ENCODE assay signal across 9 cellular contexts in genomic region chr17:65243838-65244237, GRCh38.
DNase-seq lines count a peak whose midpoint lies in the region; TF ChIP-seq lines count a peak whose summit lies in the region.
"Had no signal": no experiment of that assay in that cellular context is flagged by ENCODE, and none has a peak within 500 bp of the region (broad histone marks: within the 10 kb centered on the region; RNA-seq: fewer than 3 reads in every experiment).

No MANE protein-coding gene starts in this region.

- no peak for TF ChIP-seq POLR2A in esophagus muscularis mucosa (IDR thresholded peaks at IDR 0.05; ENCODE audit: low read depth)

- peak overlapping the region; percentile 48 for H2AFZ ChIP-seq in neural progenitor cell (replicated peaks)

- H3K36me3 ChIP-seq in neural progenitor cell (no peaks in the 10 kb centered on the region), esophagus muscularis mucosa (no peaks in the 10 kb centered on the region)

- TF ChIP-seq CTCF in neural progenitor cell (IDR thresholded peaks at IDR 0.05), result no peak
- no peak for TF ChIP-seq CTCF in esophagus muscularis mucosa (IDR thresholded peaks at IDR 0.05)

- no peaks in the 10 kb centered on the region for H3K9me3 ChIP-seq in neural progenitor cell (ENCODE audit: low read depth)
- no peaks in the 10 kb centered on the region for H3K9me3 ChIP-seq in esophagus muscularis mucosa

- H3K27ac ChIP-seq in neural progenitor cell (peak overlapping the region; percentile 36), esophagus muscularis mucosa (replicated peaks in 1 of 4) (no peak overlapping the region)
- H3K27ac ChIP-seq: KMS-11 had no signal

- peak overlapping the region; percentile 48 for H3K4me2 ChIP-seq in neural progenitor cell
- H3K4me2 ChIP-seq: KMS-11 had no signal

- 9% methylated on average over 4 of the region's 4 CpGs for WGBS in esophagus muscularis mucosa

- H3K9me3 Mint-ChIP-seq in neural progenitor cell, result peaks cover 3% of the 10 kb centered on the region

- no peak for TF ChIP-seq EP300 in esophagus muscularis mucosa (IDR thresholded peaks at IDR 0.05)

- H3K4me3 ChIP-seq in neural progenitor cell (no peak overlapping the region), esophagus muscularis mucosa (no peak overlapping the region)

- H3K4me3 Mint-ChIP-seq in neural progenitor cell, result peak overlapping the region; percentile 62

- intact Hi-C loops in esophagus muscularis mucosa (cut with DNase I), result no loop called here

- H3F3A ChIP-seq in neural progenitor cell (ENCODE audit: low read depth), result peaks cover 14% of the 10 kb centered on the region

- H3K4me1 Mint-ChIP-seq in neural progenitor cell, result peaks cover 52% of the 10 kb centered on the region

- H3K9ac ChIP-seq in neural progenitor cell, result no peak overlapping the region
- H3K9ac ChIP-seq: KMS-11 had no signal

- H3K27me3 ChIP-seq in neural progenitor cell (no peaks in the 10 kb centered on the region), esophagus muscularis mucosa (no peaks in the 10 kb centered on the region)

- peak; percentile 48 for DNase-seq in GM03348 (ENCODE audit: low spot score)
- DNase-seq in NCI-H2196 treated with DMSO at 0.1 percent for 48 hours (lab: John Stamatoyannopoulos, UW; ENCODE audit: unreplicated experiment), result peak; percentile 37
- DNase-seq in dermis microvascular lymphatic vessel endothelial cell (ENCODE audit: low read depth in 2 of 2), result peak; percentile 27 to 51
- peak; percentile 78 for DNase-seq in neural progenitor cell (ENCODE audit: low spot score)
- DNase-seq in NCI-H1930 (lab: John Stamatoyannopoulos, UW), result no peak
- DNase-seq in activated CD8-positive, alpha-beta memory T cell treated with anti-CD3 and anti-CD28 coated beads for 24 hours, result no peak
- no peak for DNase-seq in esophagus muscularis mucosa (ENCODE audit: extremely low spot score)
- no peak for DNase-seq in GM19240 (ENCODE audit: insufficient read length, low spot score)

- no peaks in the 10 kb centered on the region for H4K20me1 ChIP-seq in neural progenitor cell (ENCODE audit: low read depth)

- H3K27me3 Mint-ChIP-seq in neural progenitor cell (ENCODE audit: insufficient read depth, low read depth), result peaks cover 12% of the 10 kb centered on the region

- H3K79me2 ChIP-seq in neural progenitor cell (ENCODE audit: low read depth), result no peaks in the 10 kb centered on the region

- peak overlapping the region; percentile 99 for H3K27ac Mint-ChIP-seq in neural progenitor cell

- H3K36me3 Mint-ChIP-seq in neural progenitor cell, result no peaks in the 10 kb centered on the region

- peaks cover 12% of the 10 kb centered on the region for H3K4me1 ChIP-seq in neural progenitor cell
- peaks cover 0 to 10% (median 9%) of the 10 kb centered on the region in 4 donors for H3K4me1 ChIP-seq in esophagus muscularis mucosa

Comparison
In these comparisons a context has a peak if more than half of its experiments do, and no peak if none do; other contexts are left out.
1. DNase-seq: peak in GM03348 (single experiment), NCI-H2196 treated with DMSO at 0.1 percent for 48 hours (single experiment), dermis microvascular lymphatic vessel endothelial cell (2 of 2) and neural progenitor cell (single experiment); none in NCI-H1930 (0 of 2), activated CD8-positive, alpha-beta memory T cell treated with anti-CD3 and anti-CD28 coated beads for 24 hours (single experiment), esophagus muscularis mucosa (single experiment) and GM19240 (single experiment).